In the genomic region with DNA sequence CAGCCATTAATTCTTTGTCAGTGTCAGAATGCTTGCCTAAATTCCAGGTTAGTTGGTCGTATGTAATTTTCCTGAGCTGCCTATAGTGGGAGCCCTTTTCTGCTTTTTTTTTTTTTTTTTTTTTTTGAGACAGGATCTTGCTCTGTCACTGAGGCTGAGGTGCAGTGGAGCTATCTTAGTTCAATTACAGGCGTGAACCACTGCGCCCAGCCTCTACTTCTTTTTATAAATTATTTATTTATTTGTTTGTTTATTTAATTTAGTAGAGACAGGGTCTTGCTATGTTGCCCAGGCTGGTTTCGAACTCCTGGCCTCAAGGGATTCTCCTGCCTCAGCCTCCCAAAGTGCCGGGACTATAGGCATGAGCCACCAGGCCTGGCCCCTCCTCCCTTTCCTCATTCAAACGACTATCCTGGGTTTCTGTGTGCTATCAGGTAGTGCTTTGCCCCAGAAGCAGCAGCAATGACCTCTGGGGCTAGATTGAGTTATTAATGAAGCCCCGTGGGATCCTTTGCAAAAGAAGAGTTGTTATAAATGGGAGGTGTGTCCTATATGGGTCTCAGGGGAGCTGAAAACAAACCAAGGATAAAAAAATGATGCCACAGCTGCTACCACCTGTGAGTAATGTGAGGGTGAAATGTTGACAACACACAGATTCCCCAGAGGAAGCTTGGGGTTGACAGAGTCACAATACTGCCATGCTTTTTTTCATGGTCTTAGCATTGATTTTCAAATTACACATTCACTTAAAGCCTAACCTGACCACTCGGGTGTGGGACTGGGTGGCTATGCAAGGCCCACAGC, we compare ENCODE assay signal across 8 cellular contexts. TPM values are rescaled to one million over a fixed set of nuclear protein-coding genes. Genes with fewer than 3 reads are reported as not detected.
DNase-seq lines count a peak whose midpoint lies in the region; ATAC-seq and TF ChIP-seq lines count a peak whose summit lies in the region.

No MANE protein-coding gene starts in this region.

- H3K9ac ChIP-seq in Karpas-422 (ENCODE audit: low read length): no peak overlapping the region

- DNase-seq in NCI-H1092 treated with DMSO at 0.1 percent for 48 hours (lab: John Stamatoyannopoulos, UW) (peak; percentile 20), NCI-H1092 (lab: John Stamatoyannopoulos, UW) (no peak), Karpas-422 (peak; percentile 93), amniotic epithelial cell (ENCODE audit: low read depth) (peak; percentile 12), progenitor cell of endocrine pancreas (ENCODE audit: low spot score, unreplicated experiment) (no peak), NCI-H446 (lab: John Stamatoyannopoulos, UW) (no peak)
- no peak for DNase-seq in activated CD8-positive, alpha-beta memory T cell treated with anti-CD3 and anti-CD28 coated beads, Interleukin-2, amount 50 U/mL, for 48 hours

- no peaks in the 10 kb centered on the region for H3K36me3 ChIP-seq in Karpas-422 (ENCODE audit: insufficient read depth, low read length)

- peak overlapping the region; percentile 20; the same call in 1 of the 2 replicates for H3K4me3 ChIP-seq in Karpas-422 (ENCODE audit: low read length)

- peak; percentile 58 for TF ChIP-seq CTCF in progenitor cell of endocrine pancreas (IDR thresholded peaks at IDR 0.05; ENCODE audit: unreplicated experiment)

- no peak overlapping the region for H3K27ac Mint-ChIP-seq in progenitor cell of endocrine pancreas

- H3K27me3 Mint-ChIP-seq in progenitor cell of endocrine pancreas: no peaks in the 10 kb centered on the region

- peaks cover 6% of the 10 kb centered on the region for H3K4me1 Mint-ChIP-seq in progenitor cell of endocrine pancreas (ENCODE audit: low read depth)

- no peak for ATAC-seq in HG02798 (IDR thresholded peaks at IDR 0.05; ENCODE audit: poor library complexity, unreplicated experiment)

- peak overlapping the region; percentile 41 for H3K4me2 ChIP-seq in Karpas-422 (ENCODE audit: low read depth, low read length, poor library complexity, severe bottlenecking)

- H3K27me3 ChIP-seq in Karpas-422 (ENCODE audit: low read length): no peaks in the 10 kb centered on the region

- H3K4me1 ChIP-seq in Karpas-422 (ENCODE audit: low read length): peaks cover 18% of the 10 kb centered on the region

- H3K79me2 ChIP-seq in Karpas-422 (ENCODE audit: low read length): no peaks in the 10 kb centered on the region

- H3K4me3 Mint-ChIP-seq in progenitor cell of endocrine pancreas (ENCODE audit: low read depth): no peak overlapping the region

- no peak overlapping the region for H2AFZ ChIP-seq in Karpas-422 (ENCODE audit: low read length)

- no peaks in the 10 kb centered on the region for H3K9me3 ChIP-seq in Karpas-422 (ENCODE audit: low read length)

- H3K9me3 Mint-ChIP-seq in progenitor cell of endocrine pancreas (ENCODE audit: low read depth): peaks cover 4% of the 10 kb centered on the region

- no peaks in the 10 kb centered on the region for H3K9me2 ChIP-seq in Karpas-422 (replicated peaks; ENCODE audit: insufficient read depth, low read length)

- H3K36me3 Mint-ChIP-seq in progenitor cell of endocrine pancreas (ENCODE audit: insufficient read depth): no peaks in the 10 kb centered on the region

- peak overlapping the region; percentile 11; the same call in 1 of the 2 replicates for H3K27ac ChIP-seq in Karpas-422 (ENCODE audit: low read length)

- no peaks in the 10 kb centered on the region for H4K20me1 ChIP-seq in Karpas-422 (ENCODE audit: insufficient read depth, low read depth, low read length)

RNA-seq across cellular contexts. Expression of a gene that starts 34.6 kb away (rescaled TPM):
- total RNA-seq in Karpas-422 (2014; rRNA removed; shearing (Covaris generic); ENCODE audit: low replicate concordance): 27.6 and 53.5 TPM in 2 replicates
- total RNA-seq in progenitor cell of endocrine pancreas: 31.8 and 35.7 TPM in 2 replicates

Comparison
In these comparisons a context has a peak if more than half of its experiments do, and no peak if none do; other contexts are left out.
1. DNase-seq: peak in NCI-H1092 treated with DMSO at 0.1 percent for 48 hours (single experiment), Karpas-422 (single experiment) and amniotic epithelial cell (single experiment); none in NCI-H1092 (single experiment), progenitor cell of endocrine pancreas (single experiment), NCI-H446 (0 of 2) and activated CD8-positive, alpha-beta memory T cell treated with anti-CD3 and anti-CD28 coated beads, Interleukin-2, amount 50 U/mL, for 48 hours (single experiment).